Comparison of ENCODE assay signal across 8 cellular contexts in genomic region chr14:64501326-64502171, GRCh38. TPM values are rescaled to one million over a fixed set of nuclear protein-coding genes. Genes with fewer than 3 reads are reported as not detected.
DNase-seq lines count a peak whose midpoint lies in the region; ATAC-seq, FAIRE-seq and TF ChIP-seq lines count a peak whose summit lies in the region.

No MANE protein-coding gene starts in this region.

- H3K4me1 ChIP-seq in GM23248 (ENCODE audit: insufficient read depth) (peaks cover 38% of the 10 kb centered on the region), endothelial cell of umbilical vein (ENCODE audit: control insufficient read depth, extremely low read depth, insufficient read depth, low read length) (peaks cover 27% of the 10 kb centered on the region)

- TF ChIP-seq CTCF in AG04450 (IDR thresholded peaks at IDR 0.05; ENCODE audit: low read depth, low read length) (no peak), endothelial cell of umbilical vein (IDR thresholded peaks at IDR 0.05; ENCODE audit: extremely low read depth in 1 of 2, insufficient read depth in 1 of 2, low read depth in 1 of 2, low read length in 2 of 2) (no peak)

- peaks cover 7% of the 10 kb centered on the region; the same call in 1 of the 2 replicates for H4K20me1 ChIP-seq in GM23248 (ENCODE audit: insufficient read depth)
- H4K20me1 ChIP-seq in endothelial cell of umbilical vein (replicated peaks; ENCODE audit: control insufficient read depth, extremely low read depth, insufficient read depth, low read length): peaks cover 3% of the 10 kb centered on the region

- H3K4me2 ChIP-seq in GM23248 (ENCODE audit: unreplicated experiment) (peak overlapping the region; percentile 97), endothelial cell of umbilical vein (ENCODE audit: insufficient read depth, low read length) (peak overlapping the region; percentile 92)

- TF ChIP-seq POLR2A in endothelial cell of umbilical vein (IDR thresholded peaks at IDR 0.05; ENCODE audit: low read depth, low read length): no peak

- ATAC-seq in naive thymus-derived CD8-positive, alpha-beta T cell: no peak
- no peak for ATAC-seq in HG03342 (IDR thresholded peaks at IDR 0.05; ENCODE audit: unreplicated experiment)
- ATAC-seq in HG03457 (IDR thresholded peaks at IDR 0.05; ENCODE audit: unreplicated experiment): no peak

- WGBS in GM23248 (ENCODE audit: low coverage in 1 of 2, low lambda C conversion rate in 2 of 2, missing lambda C conversion rate in 2 of 2), 2 experiments: 8 to 13% methylated on average over 8 of the region's 8 CpGs

- in situ Hi-C loops in GM23248 (cut with MboI): no loop called here

- DNase-seq in AG04450 (ENCODE audit: low read depth, low spot score): no peak
- DNase-seq in GM23248: peak; percentile 79
- peak; percentile 26 for DNase-seq in SW480 (ENCODE audit: low spot score)
- peak; percentile 46 for DNase-seq in endothelial cell of umbilical vein (ENCODE audit: low read depth, low spot score)
- DNase-seq in naive thymus-derived CD8-positive, alpha-beta T cell: peak in 3 of 10 donors; percentile 44 to 48 (median 48)
- no peak for DNase-seq in pons (ENCODE audit: low spot score)

- intact Hi-C loops in endothelial cell of umbilical vein (cut with micrococcal nuclease): loop anchor here (10.0 kb wide), 1 partner anchor 857 kb away; the partner anchor contains the start of gene WDR89

- no peak overlapping the region for H3K27ac ChIP-seq in AG04450 (ENCODE audit: low read depth, low read length)
- H3K27ac ChIP-seq in GM23248: peak overlapping the region; percentile 99
- peak overlapping the region; percentile 22 for H3K27ac ChIP-seq in endothelial cell of umbilical vein (ENCODE audit: insufficient read depth, low read depth, low read length)

- dilution Hi-C loops in endothelial cell of umbilical vein (cut with MboI; ENCODE audit: extremely low pct_ligation_motif_present, low sequenced_read_pairs): no loop called here

- H3K27me3 Mint-ChIP-seq in naive thymus-derived CD8-positive, alpha-beta T cell: peaks cover 0 to 4% (median 0%) of the 10 kb centered on the region in 5 donors

- H3K9me3 ChIP-seq in AG04450 (ENCODE audit: control insufficient read depth, insufficient read depth, low read length): peaks cover 3% of the 10 kb centered on the region; the same call in 1 of the 2 replicates
- H3K9me3 ChIP-seq in GM23248 (ENCODE audit: low read depth): no peaks in the 10 kb centered on the region
- H3K9me3 ChIP-seq in endothelial cell of umbilical vein (replicated peaks; ENCODE audit: control insufficient read depth, insufficient read depth, low read length): no peaks in the 10 kb centered on the region

- H3K36me3 Mint-ChIP-seq in naive thymus-derived CD8-positive, alpha-beta T cell: peaks cover 5 to 30% (median 14%) of the 10 kb centered on the region in 3 donors

- peaks cover 35% of the 10 kb centered on the region for H3F3A ChIP-seq in GM23248 (ENCODE audit: insufficient read depth)

- H3K9ac ChIP-seq in GM23248 (peak overlapping the region; percentile 99), endothelial cell of umbilical vein (replicated peaks; ENCODE audit: extremely low read depth, insufficient read depth, low read length) (peak overlapping the region; percentile 5)

- H3K9me1 ChIP-seq in endothelial cell of umbilical vein (replicated peaks; ENCODE audit: control insufficient read depth, extremely low read depth, insufficient read depth, low read length): no peaks in the 10 kb centered on the region

- peak overlapping the region; percentile 25 for H3K4me3 ChIP-seq in AG04450 (ENCODE audit: low read depth, low read length)
- H3K4me3 ChIP-seq in GM23248: peak overlapping the region; percentile 91
- no peak overlapping the region for H3K4me3 ChIP-seq in endothelial cell of umbilical vein (replicated peaks in 1 of 3; ENCODE audit: insufficient read depth in 1 of 3, low read depth in 1 of 3, low read length in 3 of 3)

- no peaks in the 10 kb centered on the region for H3K9me2 ChIP-seq in GM23248 (ENCODE audit: insufficient read depth)

- CTCF ChIA-PET in AG04450 (lab: Charles Lee): interaction anchor here (0.7 to 1.3 kb wide), 4 partner anchors 11 to 158 kb away, joined by 3 to 4 read pairs (median 3); no protein-coding TSS in a partner anchor
- CTCF ChIA-PET in endothelial cell of umbilical vein (lab: Charles Lee): interaction anchor here (1.0 to 1.9 kb wide), 3 partner anchors 10 to 72 kb away, joined by 3 to 8 read pairs (median 4); no protein-coding TSS in a partner anchor

- peaks cover 78% of the 10 kb centered on the region for H3K79me2 ChIP-seq in GM23248 (ENCODE audit: insufficient read depth)
- H3K79me2 ChIP-seq in endothelial cell of umbilical vein (ENCODE audit: control insufficient read depth, insufficient read depth, low read length): peaks cover 24% of the 10 kb centered on the region

- H2AFZ ChIP-seq in GM23248 (peak overlapping the region; percentile 9; the same call in 1 of the 2 replicates), endothelial cell of umbilical vein (ENCODE audit: low read depth, low read length) (peak overlapping the region; percentile 47)

- H3K4me1 Mint-ChIP-seq in naive thymus-derived CD8-positive, alpha-beta T cell: peaks cover 25 to 73% (median 64%) of the 10 kb centered on the region in 4 donors

- POLR2A ChIA-PET in AG04450 (lab: Yijun Ruan, JAX) (interaction anchor here (0.5 to 0.6 kb wide), 2 partner anchors 146 to 184 kb away, joined by 3 to 7 read pairs; no protein-coding TSS in a partner anchor), endothelial cell of umbilical vein (lab: Charles Lee) (no interaction called here)
- POLR2A ChIA-PET in naive thymus-derived CD8-positive, alpha-beta T cell (lab: Charles Lee): interaction anchor here (0.5 to 5.4 kb wide), 12 partner anchors 8 to 601 kb away, joined by 3 to 69 read pairs (median 4); partner anchors contain the start of genes HSPA2, MAX and MTHFD1

- no TSS peak for BruUV-seq in endothelial cell of umbilical vein (replicated peaks; lab: Mats Ljungman, UMichigan)

- peak; percentile 18 for FAIRE-seq in endothelial cell of umbilical vein (lab: Jason Lieb, UNC)

- H3K27me3 ChIP-seq in AG04450 (ENCODE audit: control insufficient read depth, insufficient read depth, low read length) (no peaks in the 10 kb centered on the region), GM23248 (replicated peaks; ENCODE audit: insufficient read depth) (no peaks in the 10 kb centered on the region), endothelial cell of umbilical vein (ENCODE audit: control insufficient read depth in 2 of 2, insufficient read depth in 2 of 2, low read length in 2 of 2) (no peaks in the 10 kb centered on the region)

- H3K36me3 ChIP-seq in GM23248 (ENCODE audit: low read depth) (0 out of 2 replicates have a peak, but pooled peaks cover 5% of the 10 kb centered on the region), endothelial cell of umbilical vein (ENCODE audit: control insufficient read depth in 2 of 2, extremely low read depth in 1 of 2, insufficient read depth in 2 of 2, low read length in 2 of 2) (no peaks in the 10 kb centered on the region)

- peaks cover 0 to 3% (median 0%) of the 10 kb centered on the region in 9 donors for H3K9me3 Mint-ChIP-seq in naive thymus-derived CD8-positive, alpha-beta T cell

- peak overlapping the region; percentile 93 to 100 (median 98) for H3K4me3 Mint-ChIP-seq in naive thymus-derived CD8-positive, alpha-beta T cell

- peak overlapping the region; percentile 97 to 100 (median 98) for H3K27ac Mint-ChIP-seq in naive thymus-derived CD8-positive, alpha-beta T cell

RNA-seq across cellular contexts. Expression of gene ZBTB25, which starts 2.1 kb away (rescaled TPM):
- polyA plus RNA-seq in AG04450 (2011; rRNA removed) (6.3 and 7.3 TPM in 2 replicates), GM23248 (2016; fragmentation: Nextera tagmentation; extraction: Ambion mirVana) (8.0 and 12.5 TPM in 2 replicates), endothelial cell of umbilical vein (3.2 and 3.7 TPM in 2 replicates)
- 10.1 and 11.9 TPM in 2 replicates for polyA minus RNA-seq in AG04450 (2011; rRNA and poly(A)+ RNA removed)
- 3.6 and 7.0 TPM in 2 replicates for total RNA-seq in GM23248 (2014; rRNA removed; shearing (Covaris generic))
- total RNA-seq in endothelial cell of umbilical vein: 6.4 and 7.7 TPM in 2 replicates
- 3.4 and 3.5 TPM in 2 replicates for polyA plus RNA-seq in endothelial cell of umbilical vein (2011; cell fraction: cytosol; rRNA removed)
- polyA plus RNA-seq in endothelial cell of umbilical vein (2011; cell fraction: nucleus; rRNA removed): 8.1 and 9.7 TPM in 2 replicates
- polyA plus RNA-seq in endothelial cell of umbilical vein (2012): 3.2 and 3.3 TPM in 2 replicates
- polyA minus RNA-seq in endothelial cell of umbilical vein: 8.1 and 9.8 TPM in 2 replicates
- polyA minus RNA-seq in endothelial cell of umbilical vein (2011; cell fraction: cytosol; rRNA and poly(A)+ RNA removed): 16.3 TPM
- polyA minus RNA-seq in endothelial cell of umbilical vein (2011; cell fraction: nucleus; rRNA and poly(A)+ RNA removed): 6.6 and 8.7 TPM in 2 replicates
- 10 to 100 TPM; 65.7 to 69.7 TPM for total RNA-seq in naive thymus-derived CD8-positive, alpha-beta T cell
- 10 to 100 TPM; 20.6 to 38.2 (median 24.3) TPM for polyA plus RNA-seq in naive thymus-derived CD8-positive, alpha-beta T cell

RNA-seq across cellular contexts. Expression of gene ZBTB1, which starts 3.0 kb away (rescaled TPM):
- polyA plus RNA-seq in AG04450 (2011; rRNA removed): 30.2 and 42.1 TPM in 2 replicates
- 22.7 and 51.0 TPM in 2 replicates for polyA minus RNA-seq in AG04450 (2011; rRNA and poly(A)+ RNA removed)
- total RNA-seq in GM23248 (2014; rRNA removed; shearing (Covaris generic)): 46.9 and 60.0 TPM in 2 replicates
- polyA plus RNA-seq in GM23248 (2016; fragmentation: Nextera tagmentation; extraction: Ambion mirVana): 37.5 and 39.1 TPM in 2 replicates
- 32.2 and 32.5 TPM in 2 replicates for total RNA-seq in endothelial cell of umbilical vein
- 9.7 and 12.4 TPM in 2 replicates for polyA plus RNA-seq in endothelial cell of umbilical vein
- 12.4 and 13.8 TPM in 2 replicates for polyA plus RNA-seq in endothelial cell of umbilical vein (2011; cell fraction: cytosol; rRNA removed)
- 25.3 and 31.2 TPM in 2 replicates for polyA plus RNA-seq in endothelial cell of umbilical vein (2011; cell fraction: nucleus; rRNA removed)
- 16.9 and 21.7 TPM in 2 replicates for polyA plus RNA-seq in endothelial cell of umbilical vein (2012)
- polyA minus RNA-seq in endothelial cell of umbilical vein: 30.9 and 37.8 TPM in 2 replicates
- 18.6 TPM for polyA minus RNA-seq in endothelial cell of umbilical vein (2011; cell fraction: cytosol; rRNA and poly(A)+ RNA removed)
- polyA minus RNA-seq in endothelial cell of umbilical vein (2011; cell fraction: nucleus; rRNA and poly(A)+ RNA removed): 35.3 and 47.6 TPM in 2 replicates
- 10 to 100 TPM; 87.8 to 88.9 TPM for total RNA-seq in naive thymus-derived CD8-positive, alpha-beta T cell
- 10 to 100 TPM; 38.3 to 64.4 (median 43.0) TPM for polyA plus RNA-seq in naive thymus-derived CD8-positive, alpha-beta T cell

RNA-seq across cellular contexts. Expression of gene AKAP5, which starts 36.2 kb away (rescaled TPM):
- polyA plus RNA-seq in AG04450 (2011; rRNA removed) (0.58 and 0.77 TPM in 2 replicates), GM23248 (2016; fragmentation: Nextera tagmentation; extraction: Ambion mirVana) (0.08 and 0.19 TPM in 2 replicates), endothelial cell of umbilical vein (0.06 and 0.10 TPM in 2 replicates)
- polyA minus RNA-seq in AG04450 (2011; rRNA and poly(A)+ RNA removed): 0.60 and 0.78 TPM in 2 replicates
- 0.22 and 0.89 TPM in 2 replicates for total RNA-seq in GM23248 (2014; rRNA removed; shearing (Covaris generic))
- 0.75 and 1.1 TPM in 2 replicates for total RNA-seq in endothelial cell of umbilical vein
- 0.19 and 0.20 TPM in 2 replicates for polyA plus RNA-seq in endothelial cell of umbilical vein (2011; cell fraction: cytosol; rRNA removed)
- 0.18 and 0.34 TPM in 2 replicates for polyA plus RNA-seq in endothelial cell of umbilical vein (2011; cell fraction: nucleus; rRNA removed)
- 0.11 and 0.31 TPM in 2 replicates for polyA plus RNA-seq in endothelial cell of umbilical vein (2012)
- 0.15 and 0.19 TPM in 2 replicates for polyA minus RNA-seq in endothelial cell of umbilical vein
- polyA minus RNA-seq in endothelial cell of umbilical vein (2011; cell fraction: cytosol; rRNA and poly(A)+ RNA removed): not detected
- 0.34 and 0.53 TPM in 2 replicates for polyA minus RNA-seq in endothelial cell of umbilical vein (2011; cell fraction: nucleus; rRNA and poly(A)+ RNA removed)
- total RNA-seq in naive thymus-derived CD8-positive, alpha-beta T cell: under 1 TPM; 0.23 to 0.49 TPM
- under 1 TPM; 0.05 to 0.38 (median 0.07) TPM for polyA plus RNA-seq in naive thymus-derived CD8-positive, alpha-beta T cell

RNA-seq across cellular contexts. Expression of gene HSPA2, which starts 39.0 kb away (rescaled TPM):
- polyA plus RNA-seq in AG04450 (2011; rRNA removed): 18.2 and 21.4 TPM in 2 replicates
- polyA minus RNA-seq in AG04450 (2011; rRNA and poly(A)+ RNA removed): 15.6 and 18.6 TPM in 2 replicates
- total RNA-seq in GM23248 (2014; rRNA removed; shearing (Covaris generic)): 28.1 and 28.9 TPM in 2 replicates
- polyA plus RNA-seq in GM23248 (2016; fragmentation: Nextera tagmentation; extraction: Ambion mirVana): 29.3 and 31.4 TPM in 2 replicates
- 8.2 and 11.4 TPM in 2 replicates for total RNA-seq in endothelial cell of umbilical vein
- 5.3 and 5.6 TPM in 2 replicates for polyA plus RNA-seq in endothelial cell of umbilical vein
- 3.0 and 4.2 TPM in 2 replicates for polyA plus RNA-seq in endothelial cell of umbilical vein (2011; cell fraction: cytosol; rRNA removed)
- 3.0 and 3.6 TPM in 2 replicates for polyA plus RNA-seq in endothelial cell of umbilical vein (2011; cell fraction: nucleus; rRNA removed)
- polyA plus RNA-seq in endothelial cell of umbilical vein (2012): 2.8 and 3.0 TPM in 2 replicates
- 6.2 and 7.2 TPM in 2 replicates for polyA minus RNA-seq in endothelial cell of umbilical vein
- polyA minus RNA-seq in endothelial cell of umbilical vein (2011; cell fraction: cytosol; rRNA and poly(A)+ RNA removed): 3.6 TPM
- 2.5 and 6.3 TPM in 2 replicates for polyA minus RNA-seq in endothelial cell of umbilical vein (2011; cell fraction: nucleus; rRNA and poly(A)+ RNA removed)
- 1 to 10 TPM; 2.3 TPM for total RNA-seq in naive thymus-derived CD8-positive, alpha-beta T cell
- 1 to 10 TPM in 1 of 3 donors, under 1 TPM in 1, not detected in 1; 0.30 to 1.2 TPM for polyA plus RNA-seq in naive thymus-derived CD8-positive, alpha-beta T cell

RNA-seq across cellular contexts. Expression of gene PPP1R36, which starts 48.2 kb away (rescaled TPM):
- polyA plus RNA-seq in AG04450 (2011; rRNA removed) (0.31 and 0.38 TPM in 2 replicates), GM23248 (2016; fragmentation: Nextera tagmentation; extraction: Ambion mirVana) (1.8 and 2.0 TPM in 2 replicates), endothelial cell of umbilical vein (0.28 TPM in 1 of 2 replicates, not detected in the other)
- 0.55 TPM in 1 of 2 replicates, not detected in the other for polyA minus RNA-seq in AG04450 (2011; rRNA and poly(A)+ RNA removed)
- 1.6 TPM in 1 of 2 replicates, not detected in the other for total RNA-seq in GM23248 (2014; rRNA removed; shearing (Covaris generic))
- total RNA-seq in endothelial cell of umbilical vein: 0.51 and 0.60 TPM in 2 replicates
- 0.34 and 0.41 TPM in 2 replicates for polyA plus RNA-seq in endothelial cell of umbilical vein (2011; cell fraction: cytosol; rRNA removed)
- 0.28 and 0.61 TPM in 2 replicates for polyA plus RNA-seq in endothelial cell of umbilical vein (2011; cell fraction: nucleus; rRNA removed)
- polyA plus RNA-seq in endothelial cell of umbilical vein (2012): 0.20 and 0.36 TPM in 2 replicates
- 1.4 TPM in 1 of 2 replicates, not detected in the other for polyA minus RNA-seq in endothelial cell of umbilical vein
- not detected for polyA minus RNA-seq in endothelial cell of umbilical vein (2011; cell fraction: cytosol; rRNA and poly(A)+ RNA removed)
- polyA minus RNA-seq in endothelial cell of umbilical vein (2011; cell fraction: nucleus; rRNA and poly(A)+ RNA removed): not detected in 2 replicates
- total RNA-seq in naive thymus-derived CD8-positive, alpha-beta T cell: not detected
- not detected for polyA plus RNA-seq in naive thymus-derived CD8-positive, alpha-beta T cell

Comparison
In these comparisons a context has a peak if more than half of its experiments do, and no peak if none do; other contexts are left out.
1. DNase-seq: peak in GM23248 (single experiment), SW480 (single experiment) and endothelial cell of umbilical vein (single experiment); none in AG04450 (single experiment) and pons (single experiment).
2. H3K4me3 ChIP-seq: peak in AG04450 (single experiment) and GM23248 (single experiment); none in endothelial cell of umbilical vein (0 of 3).